ENCODE assay signal across 12 cellular contexts in genomic region chr4:6257243-6258025, GRCh38. TPM values are rescaled to one million over a fixed set of nuclear protein-coding genes. Genes with fewer than 3 reads are reported as not detected.
DNase-seq lines count a peak whose midpoint lies in the region; ATAC-seq lines count a peak whose summit lies in the region.
"Had no signal": no experiment of that assay in that cellular context is flagged by ENCODE, and none has a peak within 500 bp of the region (broad histone marks: within the 10 kb centered on the region; RNA-seq: fewer than 3 reads in every experiment).

No MANE protein-coding gene starts in this region.

- CTCF ChIA-PET in activated CD4-positive, alpha-beta T cell treated with anti-CD3 and anti-CD28 coated beads for 36 hours (lab: Charles Lee): no interaction called here

- no peaks in the 10 kb centered on the region for H3K36me3 ChIP-seq in iPS-20b (ENCODE audit: insufficient read depth, low read depth, low read length)

- H3K27ac ChIP-seq in iPS-20b (ENCODE audit: low read length): peak overlapping the region; percentile 24

- intact Hi-C loops in activated CD4-positive, alpha-beta T cell treated with anti-CD3 and anti-CD28 coated beads, Interleukin-2, amount 10 ng/mL, durations not matched to agents 24 days and 14 days (cut with micrococcal nuclease): loop anchor here (10.0 kb wide), 1 partner anchor 263 kb away; no protein-coding TSS in a partner anchor
- intact Hi-C loops in activated CD4-positive, alpha-beta T cell treated with anti-CD3 and anti-CD28 coated beads for 36 hours (cut with DNase I, micrococcal nuclease): loop anchor here in 1 of 2 experiments (10.0 kb wide), 1 partner anchor 263 kb away; no protein-coding TSS in a partner anchor

- POLR2A ChIA-PET in activated CD4-positive, alpha-beta T cell treated with anti-CD3 and anti-CD28 coated beads for 36 hours (lab: Charles Lee): no interaction called here

- ATAC-seq in activated CD4-positive, alpha-beta T cell treated with anti-CD3 and anti-CD28 coated beads for 36 hours: no peak
- peak; percentile 60 for ATAC-seq in stimulated activated effector memory CD8-positive, alpha-beta T cell treated with anti-CD3 and anti-CD28 coated beads, Interleukin-12 subunit alpha, Interleukin-12 subunit beta, amount 100 ng/mL, for 72 hours
- no peak for ATAC-seq in GM19452 (IDR thresholded peaks at IDR 0.05; ENCODE audit: unreplicated experiment)

- peak overlapping the region; percentile 41 for H3K4me3 Mint-ChIP-seq in activated CD4-positive, alpha-beta T cell treated with anti-CD3 and anti-CD28 coated beads, Interleukin-2, amount 10 ng/mL, durations not matched to agents 24 days and 14 days
- no peak overlapping the region for H3K4me3 Mint-ChIP-seq in activated CD4-positive, alpha-beta T cell treated with anti-CD3 and anti-CD28 coated beads for 36 hours
- H3K4me3 Mint-ChIP-seq in stimulated activated effector memory CD8-positive, alpha-beta T cell treated with anti-CD3 and anti-CD28 coated beads, Interleukin-12 subunit alpha, Interleukin-12 subunit beta, amount 100 ng/mL, for 72 hours: peak overlapping the region; percentile 32
- H3K4me3 Mint-ChIP-seq: activated T-cell treated with anti-CD3 and anti-CD28 coated beads, Interleukin-2, amount 50 U/mL, for 4 hours had no signal

- DNase-seq in activated CD4-positive, alpha-beta T cell treated with anti-CD3 and anti-CD28 coated beads, Interleukin-2, amount 10 ng/mL, durations not matched to agents 24 days and 14 days: no peak
- DNase-seq in activated CD4-positive, alpha-beta T cell treated with anti-CD3 and anti-CD28 coated beads for 36 hours: no peak
- DNase-seq in OCI-M1 (lab: John Stamatoyannopoulos, UW): peak; percentile 5
- DNase-seq in stimulated activated effector memory CD8-positive, alpha-beta T cell treated with anti-CD3 and anti-CD28 coated beads, Interleukin-12 subunit alpha, Interleukin-12 subunit beta, amount 100 ng/mL, for 72 hours (ENCODE audit: low spot score in 2 of 2): no peak
- no peak for DNase-seq in COR-L47 (lab: John Stamatoyannopoulos, UW)
- DNase-seq in NCI-H2171 treated with DMSO at 0.1 percent for 48 hours (lab: John Stamatoyannopoulos, UW): no peak
- DNase-seq: ACHN; activated T-cell treated with anti-CD3 and anti-CD28 coated beads, Interleukin-2, amount 50 U/mL, for 4 hours; NCI-H2171; SK-N-SH had no signal

- no peaks in the 10 kb centered on the region for H3K9me3 ChIP-seq in iPS-20b (ENCODE audit: insufficient read depth, low read depth, low read length)
- H3K9me3 ChIP-seq: SK-N-SH had no signal

- no peaks in the 10 kb centered on the region for H3K4me1 ChIP-seq in iPS-20b (ENCODE audit: insufficient read depth, low read length)

- H3K4me3 ChIP-seq in iPS-20b (ENCODE audit: low read length): peak overlapping the region; percentile 22; the same call in 1 of the 2 replicates

- H3K9me3 Mint-ChIP-seq in activated CD4-positive, alpha-beta T cell treated with anti-CD3 and anti-CD28 coated beads, Interleukin-2, amount 10 ng/mL, durations not matched to agents 24 days and 14 days: no peaks in the 10 kb centered on the region
- H3K9me3 Mint-ChIP-seq in activated CD4-positive, alpha-beta T cell treated with anti-CD3 and anti-CD28 coated beads for 36 hours (ENCODE audit: low read depth): no peaks in the 10 kb centered on the region
- no peaks in the 10 kb centered on the region for H3K9me3 Mint-ChIP-seq in stimulated activated effector memory CD8-positive, alpha-beta T cell treated with anti-CD3 and anti-CD28 coated beads, Interleukin-12 subunit alpha, Interleukin-12 subunit beta, amount 100 ng/mL, for 72 hours
- H3K9me3 Mint-ChIP-seq: activated T-cell treated with anti-CD3 and anti-CD28 coated beads, Interleukin-2, amount 50 U/mL, for 4 hours had no signal

- H3K27ac Mint-ChIP-seq in activated CD4-positive, alpha-beta T cell treated with anti-CD3 and anti-CD28 coated beads, Interleukin-2, amount 10 ng/mL, durations not matched to agents 24 days and 14 days: no peak overlapping the region
- no peak overlapping the region for H3K27ac Mint-ChIP-seq in activated CD4-positive, alpha-beta T cell treated with anti-CD3 and anti-CD28 coated beads for 36 hours
- H3K27ac Mint-ChIP-seq in stimulated activated effector memory CD8-positive, alpha-beta T cell treated with anti-CD3 and anti-CD28 coated beads, Interleukin-12 subunit alpha, Interleukin-12 subunit beta, amount 100 ng/mL, for 72 hours: peak overlapping the region; percentile 64

- H3K36me3 Mint-ChIP-seq in activated CD4-positive, alpha-beta T cell treated with anti-CD3 and anti-CD28 coated beads, Interleukin-2, amount 10 ng/mL, durations not matched to agents 24 days and 14 days (ENCODE audit: low read depth): no peaks in the 10 kb centered on the region
- no peaks in the 10 kb centered on the region for H3K36me3 Mint-ChIP-seq in activated CD4-positive, alpha-beta T cell treated with anti-CD3 and anti-CD28 coated beads for 36 hours (ENCODE audit: low read depth)
- no peaks in the 10 kb centered on the region for H3K36me3 Mint-ChIP-seq in stimulated activated effector memory CD8-positive, alpha-beta T cell treated with anti-CD3 and anti-CD28 coated beads, Interleukin-12 subunit alpha, Interleukin-12 subunit beta, amount 100 ng/mL, for 72 hours

- peak overlapping the region; percentile 15; the same call in 1 of the 2 replicates for H3K9ac ChIP-seq in iPS-20b (ENCODE audit: low read depth, low read length)
- H3K9ac ChIP-seq: SK-N-SH had no signal

- H3K27me3 ChIP-seq in iPS-20b (ENCODE audit: insufficient read depth, low read length): no peaks in the 10 kb centered on the region

- H3K27me3 Mint-ChIP-seq in activated CD4-positive, alpha-beta T cell treated with anti-CD3 and anti-CD28 coated beads, Interleukin-2, amount 10 ng/mL, durations not matched to agents 24 days and 14 days: peaks cover 30% of the 10 kb centered on the region
- H3K27me3 Mint-ChIP-seq in activated CD4-positive, alpha-beta T cell treated with anti-CD3 and anti-CD28 coated beads for 36 hours: peaks cover 28% of the 10 kb centered on the region

- H3K4me1 Mint-ChIP-seq in activated CD4-positive, alpha-beta T cell treated with anti-CD3 and anti-CD28 coated beads, Interleukin-2, amount 10 ng/mL, durations not matched to agents 24 days and 14 days: peaks cover 9% of the 10 kb centered on the region
- H3K4me1 Mint-ChIP-seq in activated CD4-positive, alpha-beta T cell treated with anti-CD3 and anti-CD28 coated beads for 36 hours: peaks cover 5% of the 10 kb centered on the region
- H3K4me1 Mint-ChIP-seq in stimulated activated effector memory CD8-positive, alpha-beta T cell treated with anti-CD3 and anti-CD28 coated beads, Interleukin-12 subunit alpha, Interleukin-12 subunit beta, amount 100 ng/mL, for 72 hours: peaks cover 10% of the 10 kb centered on the region

RNA-seq across cellular contexts. Expression of gene WFS1, which starts 12.2 kb away (rescaled TPM):
- 4.7 and 5.9 TPM in 2 replicates for total RNA-seq in activated CD4-positive, alpha-beta T cell treated with anti-CD3 and anti-CD28 coated beads, Interleukin-2, amount 10 ng/mL, durations not matched to agents 24 days and 14 days
- total RNA-seq in activated CD4-positive, alpha-beta T cell treated with anti-CD3 and anti-CD28 coated beads for 36 hours: 1 to 10 TPM; 3.4 to 4.8 TPM

RNA-seq across cellular contexts. Expression of gene JAKMIP1, which starts 57.1 kb away (rescaled TPM):
- total RNA-seq in activated CD4-positive, alpha-beta T cell treated with anti-CD3 and anti-CD28 coated beads, Interleukin-2, amount 10 ng/mL, durations not matched to agents 24 days and 14 days: 10.3 and 11.3 TPM in 2 replicates
- total RNA-seq in activated CD4-positive, alpha-beta T cell treated with anti-CD3 and anti-CD28 coated beads for 36 hours: 1 to 10 TPM; 3.1 to 3.9 TPM
